In the genomic region with DNA sequence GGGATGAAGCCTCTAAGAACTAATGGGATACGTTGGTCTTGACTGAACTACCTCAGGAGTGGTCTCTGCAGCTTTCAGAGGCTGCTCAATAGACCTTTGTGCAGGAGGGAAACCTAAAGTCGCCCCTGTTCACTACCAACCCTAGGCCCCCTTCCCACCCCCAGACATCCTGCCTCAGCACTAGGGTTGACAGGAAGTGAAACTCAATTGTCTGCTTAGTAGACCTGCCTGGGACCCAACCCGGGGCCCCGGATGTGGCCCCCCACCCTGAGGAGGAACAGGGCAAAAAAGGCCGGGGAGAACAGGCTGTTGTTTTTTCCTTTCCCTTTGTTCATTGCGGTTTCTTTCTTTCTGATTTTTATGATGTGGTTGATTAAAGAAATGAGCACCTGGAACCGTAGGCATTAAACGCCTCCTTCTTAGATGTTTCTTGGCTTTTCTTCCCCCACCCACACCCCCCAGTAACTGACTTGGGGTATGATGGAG, we compare ENCODE assay signal across 8 cellular contexts. TPM values are rescaled to one million over a fixed set of nuclear protein-coding genes. Genes with fewer than 3 reads are reported as not detected.
DNase-seq lines count a peak whose midpoint lies in the region; ATAC-seq and TF ChIP-seq lines count a peak whose summit lies in the region.

No MANE protein-coding gene starts in this region.

- no peaks in the 10 kb centered on the region for H3K27me3 ChIP-seq in effector memory CD4-positive, alpha-beta T cell (replicated peaks; ENCODE audit: control insufficient read depth, insufficient read depth, low read length, poor library complexity, severe bottlenecking)

- POLR2A ChIA-PET in activated CD4-positive, alpha-beta T cell treated with anti-CD3 and anti-CD28 coated beads for 36 hours (lab: Charles Lee): interaction anchor here (0.8 to 1.3 kb wide), 4 partner anchors 44 to 189 kb away, joined by 3 to 11 read pairs (median 4); partner anchors contain the start of genes DNAJC14, RAB5B and ZC3H10

- H3K27ac ChIP-seq in effector memory CD4-positive, alpha-beta T cell (ENCODE audit: insufficient read depth, low read length, poor library complexity, severe bottlenecking): peak overlapping the region; percentile 90

- peaks cover 49% of the 10 kb centered on the region for H3K4me1 Mint-ChIP-seq in activated CD4-positive, alpha-beta T cell treated with anti-CD3 and anti-CD28 coated beads for 36 hours
- peaks cover 34% of the 10 kb centered on the region for H3K4me1 Mint-ChIP-seq in Calu3 (ENCODE audit: low read depth, unreplicated experiment)

- TF ChIP-seq CTCF in Calu3 (IDR thresholded peaks at IDR 0.05; ENCODE audit: unreplicated experiment): no peak

- no peaks in the 10 kb centered on the region for H3K9me3 ChIP-seq in effector memory CD4-positive, alpha-beta T cell (ENCODE audit: control insufficient read depth, low read length)

- peak overlapping the region; percentile 95 for H3K4me3 ChIP-seq in effector memory CD4-positive, alpha-beta T cell (ENCODE audit: insufficient read depth, low read depth, low read length, poor library complexity, severe bottlenecking)

- ATAC-seq in GM19035 (IDR thresholded peaks at IDR 0.05; ENCODE audit: unreplicated experiment): peak; percentile 30
- ATAC-seq in HG03196 (IDR thresholded peaks at IDR 0.05; ENCODE audit: unreplicated experiment): peak; percentile 36
- ATAC-seq in activated CD4-positive, alpha-beta T cell treated with anti-CD3 and anti-CD28 coated beads for 36 hours: peak; percentile 49

- H3K9me3 Mint-ChIP-seq in activated CD4-positive, alpha-beta T cell treated with anti-CD3 and anti-CD28 coated beads for 36 hours (ENCODE audit: low read depth): no peaks in the 10 kb centered on the region
- no peaks in the 10 kb centered on the region for H3K9me3 Mint-ChIP-seq in Calu3 (ENCODE audit: low read depth, unreplicated experiment)

- intact Hi-C loops in activated CD4-positive, alpha-beta T cell treated with anti-CD3 and anti-CD28 coated beads for 36 hours (cut with DNase I, micrococcal nuclease): loop anchor here (1.0 to 10.0 kb wide), 10 partner anchors 44 to 1823 kb away; partner anchors contain the start of genes BAZ2A (in 1 of the 2), CBX5 (in 1 of the 2), CDK4 (in 1 of the 2) and DDIT3 (in 1 of the 2)
- intact Hi-C loops in Calu3 (cut with micrococcal nuclease; ENCODE audit: unreplicated experiment): no loop called here

- H3K27ac Mint-ChIP-seq in activated CD4-positive, alpha-beta T cell treated with anti-CD3 and anti-CD28 coated beads for 36 hours: peak overlapping the region; percentile 99
- H3K27ac Mint-ChIP-seq in Calu3 (ENCODE audit: unreplicated experiment): no peak overlapping the region

- no peaks in the 10 kb centered on the region for H3K27me3 Mint-ChIP-seq in activated CD4-positive, alpha-beta T cell treated with anti-CD3 and anti-CD28 coated beads for 36 hours
- H3K27me3 Mint-ChIP-seq in Calu3 (ENCODE audit: unreplicated experiment): no peaks in the 10 kb centered on the region

- BruUV-seq in Calu3 (replicated peaks; lab: Mats Ljungman, UMichigan): no TSS peak

- peak overlapping the region; percentile 100 for H3K4me3 Mint-ChIP-seq in activated CD4-positive, alpha-beta T cell treated with anti-CD3 and anti-CD28 coated beads for 36 hours
- H3K4me3 Mint-ChIP-seq in Calu3 (ENCODE audit: low read depth, unreplicated experiment): no peak overlapping the region

- CTCF ChIA-PET in activated CD4-positive, alpha-beta T cell treated with anti-CD3 and anti-CD28 coated beads for 36 hours (lab: Charles Lee): interaction anchor here (1.0 to 2.0 kb wide), 3 partner anchors 27 to 191 kb away, joined by 3 to 16 read pairs (median 4); partner anchors contain the start of gene DNAJC14
- CTCF ChIA-PET in Calu3 (lab: Charles Lee): interaction anchor here (1.2 kb wide), 1 partner anchor 19 kb away, joined by 3 read pairs; no protein-coding TSS in a partner anchor

- H3K4me1 ChIP-seq in effector memory CD4-positive, alpha-beta T cell (ENCODE audit: control insufficient read depth, insufficient read depth, low read length, poor library complexity, severe bottlenecking): peaks cover 31% of the 10 kb centered on the region

- H3K36me3 ChIP-seq in effector memory CD4-positive, alpha-beta T cell (ENCODE audit: control insufficient read depth, insufficient read depth, low read length): no peaks in the 10 kb centered on the region

- DNase-seq in activated CD4-positive, alpha-beta T cell treated with anti-CD3 and anti-CD28 coated beads for 36 hours: peak; percentile 92
- peak; percentile 69 to 88 (median 76) for DNase-seq in effector memory CD4-positive, alpha-beta T cell
- DNase-seq in stimulated activated CD4-positive, alpha-beta T cell treated with anti-CD3 and anti-CD28 coated beads, Interleukin-2, amount 100 ng/mL, for 4 hours (ENCODE audit: low read depth): peak; percentile 85
- DNase-seq in Calu3 (no peak), dedifferentiated amniotic fluid mesenchymal stem cell (ENCODE audit: extremely low spot score) (no peak), T1000 (lab: John Stamatoyannopoulos, UW) (no peak)

- H3K36me3 Mint-ChIP-seq in activated CD4-positive, alpha-beta T cell treated with anti-CD3 and anti-CD28 coated beads for 36 hours (ENCODE audit: low read depth): peaks cover 51% of the 10 kb centered on the region
- peaks cover 53% of the 10 kb centered on the region for H3K36me3 Mint-ChIP-seq in Calu3 (ENCODE audit: insufficient read depth, unreplicated experiment)

RNA-seq across cellular contexts. Expression of gene DGKA, which starts 1.6 kb away (rescaled TPM):
- total RNA-seq in activated CD4-positive, alpha-beta T cell treated with anti-CD3 and anti-CD28 coated beads for 36 hours: 100 to 1,000 TPM; 341 to 385 TPM
- 50.3 and 51.2 TPM in 2 replicates for total RNA-seq in Calu3 (2022)

RNA-seq across cellular contexts. Expression of gene PYM1, which starts 1.7 kb away (rescaled TPM):
- 10 to 100 TPM; 24.6 to 30.2 TPM for total RNA-seq in activated CD4-positive, alpha-beta T cell treated with anti-CD3 and anti-CD28 coated beads for 36 hours
- 33.6 and 35.4 TPM in 2 replicates for total RNA-seq in Calu3 (2022)

RNA-seq across cellular contexts. Expression of gene PMEL, which starts 36.5 kb away (rescaled TPM):
- total RNA-seq in activated CD4-positive, alpha-beta T cell treated with anti-CD3 and anti-CD28 coated beads for 36 hours: 1 to 10 TPM in 1 of 2 experiments, under 1 TPM in 1; 0.86 to 1.2 TPM
- total RNA-seq in Calu3 (2022): 1.6 and 2.1 TPM in 2 replicates

RNA-seq across cellular contexts. Expression of gene CDK2, which starts 37.3 kb away (rescaled TPM):
- 100 to 1,000 TPM; 104 to 149 TPM for total RNA-seq in activated CD4-positive, alpha-beta T cell treated with anti-CD3 and anti-CD28 coated beads for 36 hours
- total RNA-seq in Calu3 (2022): 68.9 and 76.4 TPM in 2 replicates

RNA-seq across cellular contexts. Expression of gene RAB5B, which starts 44.5 kb away (rescaled TPM):
- total RNA-seq in activated CD4-positive, alpha-beta T cell treated with anti-CD3 and anti-CD28 coated beads for 36 hours: 10 to 100 TPM; 33.2 to 35.1 TPM
- total RNA-seq in Calu3 (2022): 84.7 and 91.6 TPM in 2 replicates

Comparison
In these comparisons a context has a peak if more than half of its experiments do, and no peak if none do; other contexts are left out.
1. DNase-seq: peak in activated CD4-positive, alpha-beta T cell treated with anti-CD3 and anti-CD28 coated beads for 36 hours (single experiment), effector memory CD4-positive, alpha-beta T cell (3 of 3) and stimulated activated CD4-positive, alpha-beta T cell treated with anti-CD3 and anti-CD28 coated beads, Interleukin-2, amount 100 ng/mL, for 4 hours (single experiment); none in Calu3 (single experiment), dedifferentiated amniotic fluid mesenchymal stem cell (single experiment) and T1000 (single experiment).
2. Peak in every context shown above with its lines, with median percentiles within 50 percentile points of each other: ATAC-seq.